13 cellular contexts compared by ENCODE assay signal in genomic region chr6:16180696-16181428, GRCh38. TPM values are rescaled to one million over a fixed set of nuclear protein-coding genes. Genes with fewer than 3 reads are reported as not detected.
A peak's percentile ranks its signal among the peaks of the same experiment; 100 is the strongest.
DNase-seq lines count a peak whose midpoint lies in the region; ATAC-seq and TF ChIP-seq lines count a peak whose summit lies in the region.
"Had no signal": no experiment of that assay in that cellular context is flagged by ENCODE, and none has a peak within 500 bp of the region (broad histone marks: within the 10 kb centered on the region; RNA-seq: fewer than 3 reads in every experiment).

No MANE protein-coding gene starts in this region.

- H3K4me3 ChIP-seq in DOHH2 (ENCODE audit: low read length), result peak overlapping the region; percentile 19; the same call in 1 of the 2 replicates

- peaks cover 6% of the 10 kb centered on the region; the same call in 1 of the 2 replicates for H3K9me3 ChIP-seq in DOHH2 (ENCODE audit: control insufficient read depth, insufficient read depth, low read length)

- POLR2A ChIA-PET in activated CD4-positive, alpha-beta T cell treated with anti-CD3 and anti-CD28 coated beads for 36 hours (lab: Charles Lee), result interaction anchor here (0.6 to 1.1 kb wide), 2 partner anchors 44 to 973 kb away, joined by 5 to 6 read pairs; no protein-coding TSS in a partner anchor

- H3K27ac Mint-ChIP-seq in activated CD4-positive, alpha-beta T cell treated with anti-CD3 and anti-CD28 coated beads for 36 hours, result peak overlapping the region; percentile 70
- peak overlapping the region; percentile 82 to 90 for H3K27ac Mint-ChIP-seq in effector memory CD8-positive, alpha-beta T cell
- peak overlapping the region; percentile 63 for H3K27ac Mint-ChIP-seq in nephron progenitor cell
- no peak overlapping the region for H3K27ac Mint-ChIP-seq in stimulated activated naive B cell treated with anti-CD40 and anti-IgM and Interleukin-4, amounts not matched to agents 10 μg/mL and 1 μg/mL and 100 μg/mL, for 72 hours
- H3K27ac Mint-ChIP-seq: brain; dendritic cell treated with granulocyte-macrophage colony-stimulating factor and Interleukin-4, amounts not matched to agents 40 ng/mL and 50 ng/mL, for 4 days had no signal

- no peaks in the 10 kb centered on the region for H3K27me3 ChIP-seq in DOHH2 (ENCODE audit: control insufficient read depth, low read length)

- no peaks in the 10 kb centered on the region for H3K79me2 ChIP-seq in DOHH2 (ENCODE audit: control insufficient read depth, low read length)

- H3K4me2 ChIP-seq in DOHH2 (ENCODE audit: low read length), result peak overlapping the region; percentile 37

- ATAC-seq in activated CD4-positive, alpha-beta T cell treated with anti-CD3 and anti-CD28 coated beads for 36 hours, result no peak
- ATAC-seq in effector memory CD8-positive, alpha-beta T cell (replicated peaks), result no peak
- ATAC-seq in stimulated activated naive B cell treated with anti-CD40 and anti-IgM and Interleukin-4, amounts not matched to agents 10 μg/mL and 1 μg/mL and 100 μg/mL, for 72 hours (replicated peaks), result no peak
- ATAC-seq: left ventricle myocardium superior had no signal

- peaks cover 20% of the 10 kb centered on the region for H3K4me1 ChIP-seq in DOHH2 (ENCODE audit: control insufficient read depth, low read length)

- H3K36me3 ChIP-seq in DOHH2 (ENCODE audit: control insufficient read depth, low read length), result no peaks in the 10 kb centered on the region

- peak overlapping the region; percentile 51 for H3K4me3 Mint-ChIP-seq in activated CD4-positive, alpha-beta T cell treated with anti-CD3 and anti-CD28 coated beads for 36 hours
- H3K4me3 Mint-ChIP-seq in effector memory CD8-positive, alpha-beta T cell, result peak overlapping the region; percentile 36 to 59
- no peak overlapping the region for H3K4me3 Mint-ChIP-seq in nephron progenitor cell
- H3K4me3 Mint-ChIP-seq in stimulated activated naive B cell treated with anti-CD40 and anti-IgM and Interleukin-4, amounts not matched to agents 10 μg/mL and 1 μg/mL and 100 μg/mL, for 72 hours, result no peak overlapping the region

- H3K9me3 Mint-ChIP-seq in activated CD4-positive, alpha-beta T cell treated with anti-CD3 and anti-CD28 coated beads for 36 hours (ENCODE audit: low read depth), result peaks cover 12% of the 10 kb centered on the region
- peaks cover 6 to 7% of the 10 kb centered on the region in 2 donors for H3K9me3 Mint-ChIP-seq in effector memory CD8-positive, alpha-beta T cell
- peaks cover 4% of the 10 kb centered on the region for H3K9me3 Mint-ChIP-seq in nephron progenitor cell
- H3K9me3 Mint-ChIP-seq in stimulated activated naive B cell treated with anti-CD40 and anti-IgM and Interleukin-4, amounts not matched to agents 10 μg/mL and 1 μg/mL and 100 μg/mL, for 72 hours, result peaks cover 0 to 3% of the 10 kb centered on the region in 2 donors

- intact Hi-C loops in activated CD4-positive, alpha-beta T cell treated with anti-CD3 and anti-CD28 coated beads for 36 hours (cut with DNase I, micrococcal nuclease), result loop anchor here (1.0 to 5.0 kb wide), 3 partner anchors 45 to 289 kb away; no protein-coding TSS in a partner anchor

- no peak for DNase-seq in activated CD4-positive, alpha-beta T cell treated with anti-CD3 and anti-CD28 coated beads for 36 hours
- no peak for DNase-seq in activated CD4-positive, alpha-beta T cell treated with anti-CD3 and anti-CD28 coated beads, Interleukin-2, amount 50 U/mL, for 1 hour
- DNase-seq in effector memory CD8-positive, alpha-beta T cell, result no peak
- DNase-seq in nephron progenitor cell (no peak), AML-193 (lab: John Stamatoyannopoulos, UW) (no peak), NCI-H82 treated with DMSO at 0.1 percent for 48 hours (lab: John Stamatoyannopoulos, UW; ENCODE audit: unreplicated experiment) (no peak)
- DNase-seq in stimulated activated naive B cell treated with anti-CD40 and anti-IgM and Interleukin-4, amounts not matched to agents 10 μg/mL and 1 μg/mL and 100 μg/mL, for 72 hours, result no peak
- DNase-seq: left ventricle myocardium superior, NCI-H2171, NCI-H69 had no signal

- H4K20me1 ChIP-seq in DOHH2 (ENCODE audit: control insufficient read depth, insufficient read depth, low read depth, low read length), result no peaks in the 10 kb centered on the region

- no peaks in the 10 kb centered on the region for H3K9me2 ChIP-seq in DOHH2 (replicated peaks; ENCODE audit: control insufficient read depth, low read length)

- CTCF ChIA-PET in activated CD4-positive, alpha-beta T cell treated with anti-CD3 and anti-CD28 coated beads for 36 hours (lab: Charles Lee), result interaction anchor here (0.5 to 3.2 kb wide), 12 partner anchors 9 to 498 kb away, joined by 3 to 21 read pairs (median 4); no protein-coding TSS in a partner anchor

- TF ChIP-seq CTCF in DOHH2 (IDR thresholded peaks at IDR 0.05; ENCODE audit: low read depth, low read length, poor library complexity, severe bottlenecking) (no peak), nephron progenitor cell (IDR thresholded peaks at IDR 0.05) (no peak)

- peaks cover 21% of the 10 kb centered on the region for H3K4me1 Mint-ChIP-seq in activated CD4-positive, alpha-beta T cell treated with anti-CD3 and anti-CD28 coated beads for 36 hours
- H3K4me1 Mint-ChIP-seq in effector memory CD8-positive, alpha-beta T cell (ENCODE audit: low read depth in 2 of 2), result peaks cover 16 to 22% of the 10 kb centered on the region in 2 donors
- peaks cover 27% of the 10 kb centered on the region for H3K4me1 Mint-ChIP-seq in nephron progenitor cell
- H3K4me1 Mint-ChIP-seq in stimulated activated naive B cell treated with anti-CD40 and anti-IgM and Interleukin-4, amounts not matched to agents 10 μg/mL and 1 μg/mL and 100 μg/mL, for 72 hours, result peaks cover 16 to 22% of the 10 kb centered on the region in 2 donors

- no peaks in the 10 kb centered on the region for H3F3A ChIP-seq in DOHH2 (ENCODE audit: control insufficient read depth, insufficient read depth)

- H3K36me3 Mint-ChIP-seq in activated CD4-positive, alpha-beta T cell treated with anti-CD3 and anti-CD28 coated beads for 36 hours (ENCODE audit: low read depth), result peaks cover 12% of the 10 kb centered on the region
- peaks cover 9% of the 10 kb centered on the region for H3K36me3 Mint-ChIP-seq in effector memory CD8-positive, alpha-beta T cell (ENCODE audit: insufficient read depth)
- H3K36me3 Mint-ChIP-seq in nephron progenitor cell (ENCODE audit: low read depth), result peaks cover 3% of the 10 kb centered on the region
- no peaks in the 10 kb centered on the region for H3K36me3 Mint-ChIP-seq in stimulated activated naive B cell treated with anti-CD40 and anti-IgM and Interleukin-4, amounts not matched to agents 10 μg/mL and 1 μg/mL and 100 μg/mL, for 72 hours
- H3K36me3 Mint-ChIP-seq: brain had no signal

- no peaks in the 10 kb centered on the region for H3K27me3 Mint-ChIP-seq in activated CD4-positive, alpha-beta T cell treated with anti-CD3 and anti-CD28 coated beads for 36 hours
- no peaks in the 10 kb centered on the region for H3K27me3 Mint-ChIP-seq in effector memory CD8-positive, alpha-beta T cell
- peaks cover 2% of the 10 kb centered on the region for H3K27me3 Mint-ChIP-seq in nephron progenitor cell (ENCODE audit: low read depth, poor library complexity)
- peaks cover 3 to 5% of the 10 kb centered on the region in 2 donors for H3K27me3 Mint-ChIP-seq in stimulated activated naive B cell treated with anti-CD40 and anti-IgM and Interleukin-4, amounts not matched to agents 10 μg/mL and 1 μg/mL and 100 μg/mL, for 72 hours

- H3K27ac ChIP-seq in DOHH2 (ENCODE audit: low read depth, low read length), result no peak overlapping the region

RNA-seq across cellular contexts. Expression of gene MYLIP, which starts 52.0 kb away (rescaled TPM):
- total RNA-seq in activated CD4-positive, alpha-beta T cell treated with anti-CD3 and anti-CD28 coated beads for 36 hours, result 10 to 100 TPM in 1 of 2 experiments, 1 to 10 TPM in 1; 9.2 to 10.6 TPM

RNA-seq across cellular contexts. Expression of gene GMPR, which starts 57.5 kb away (rescaled TPM):
- 1 to 10 TPM; 1.4 to 1.6 TPM for total RNA-seq in activated CD4-positive, alpha-beta T cell treated with anti-CD3 and anti-CD28 coated beads for 36 hours

Comparison
In these comparisons a context has a peak if more than half of its experiments do, and no peak if none do; other contexts are left out.
1. H3K4me3 Mint-ChIP-seq: peak in activated CD4-positive, alpha-beta T cell treated with anti-CD3 and anti-CD28 coated beads for 36 hours (single experiment) and effector memory CD8-positive, alpha-beta T cell (2 of 2); none in nephron progenitor cell (single experiment) and stimulated activated naive B cell treated with anti-CD40 and anti-IgM and Interleukin-4, amounts not matched to agents 10 μg/mL and 1 μg/mL and 100 μg/mL, for 72 hours (0 of 2).